ENCODE assay signal across 8 cellular contexts in genomic region chr17:81018044-81018802, GRCh38. TPM values are rescaled to one million over a fixed set of nuclear protein-coding genes. Genes with fewer than 3 reads are reported as not detected.
DNase-seq lines count a peak whose midpoint lies in the region; ATAC-seq and TF ChIP-seq lines count a peak whose summit lies in the region.

No MANE protein-coding gene starts in this region.

- H3K9ac ChIP-seq in mesendoderm (ENCODE audit: low read length), result peak overlapping the region; percentile 10

- H3K4me2 ChIP-seq in mesendoderm (ENCODE audit: low read length), result no peak overlapping the region

- H3K36me3 ChIP-seq in H7 (replicated peaks; ENCODE audit: control insufficient read depth, insufficient read depth, low read length) (no peaks in the 10 kb centered on the region), mesendoderm (ENCODE audit: control insufficient read depth, insufficient read depth, low read length) (no peaks in the 10 kb centered on the region), urinary bladder (ENCODE audit: insufficient read depth) (no peaks in the 10 kb centered on the region)

- H3K27ac Mint-ChIP-seq in dendritic cell treated with granulocyte-macrophage colony-stimulating factor and Interleukin-4, amounts not matched to agents 40 ng/mL and 50 ng/mL, for 4 days, result peak overlapping the region; percentile 89

- no peak overlapping the region for H2AK5ac ChIP-seq in mesendoderm (ENCODE audit: low read length)

- no peak overlapping the region for H4K8ac ChIP-seq in mesendoderm (ENCODE audit: low read depth, low read length)

- intact Hi-C loops in dendritic cell treated with granulocyte-macrophage colony-stimulating factor and Interleukin-4, amounts not matched to agents 40 ng/mL and 50 ng/mL, for 4 days (cut with micrococcal nuclease), result no loop called here

- peak overlapping the region; percentile 40 for H3K56ac ChIP-seq in mesendoderm (ENCODE audit: low read length)

- H3K79me2 ChIP-seq in mesendoderm (ENCODE audit: control insufficient read depth, insufficient read depth, low read length), result no peaks in the 10 kb centered on the region

- no peak overlapping the region for H2BK15ac ChIP-seq in mesendoderm (replicated peaks; ENCODE audit: low read depth)

- CTCF ChIA-PET in AG04449 (lab: Yijun Ruan, JAX), result interaction anchor here (1.0 to 7.8 kb wide), 4 partner anchors 11 to 591 kb away, joined by 3 to 178 read pairs (median 12); no protein-coding TSS in a partner anchor

- H3K23ac ChIP-seq in mesendoderm (ENCODE audit: low read length), result no peak overlapping the region

- H3K36me3 Mint-ChIP-seq in dendritic cell treated with granulocyte-macrophage colony-stimulating factor and Interleukin-4, amounts not matched to agents 40 ng/mL and 50 ng/mL, for 4 days (ENCODE audit: low read depth), result no peaks in the 10 kb centered on the region

- peak overlapping the region; percentile 9 for H3K27ac ChIP-seq in mesendoderm (ENCODE audit: low read depth, low read length)
- H3K27ac ChIP-seq in urinary bladder (ENCODE audit: low read depth), result peak overlapping the region; percentile 90

- no peak overlapping the region for H4K5ac ChIP-seq in mesendoderm (ENCODE audit: low read length)

- POLR2A ChIA-PET in AG04449 (lab: Yijun Ruan, JAX), result no interaction called here

- no peaks in the 10 kb centered on the region for H3K9me3 Mint-ChIP-seq in dendritic cell treated with granulocyte-macrophage colony-stimulating factor and Interleukin-4, amounts not matched to agents 40 ng/mL and 50 ng/mL, for 4 days

- no peak for TF ChIP-seq CTCF in AG04449 (IDR thresholded peaks at IDR 0.05; ENCODE audit: insufficient read depth, low read length, missing control alignments)

- no peaks in the 10 kb centered on the region for H3K79me1 ChIP-seq in mesendoderm (ENCODE audit: low read length)

- no peak overlapping the region for H3K18ac ChIP-seq in mesendoderm (ENCODE audit: low read length)

- peaks cover 34% of the 10 kb centered on the region for H3K4me1 Mint-ChIP-seq in dendritic cell treated with granulocyte-macrophage colony-stimulating factor and Interleukin-4, amounts not matched to agents 40 ng/mL and 50 ng/mL, for 4 days (ENCODE audit: low read depth)

- no peaks in the 10 kb centered on the region for H3K27me3 ChIP-seq in H7 (ENCODE audit: control insufficient read depth, insufficient read depth, low read length)
- H3K27me3 ChIP-seq in mesendoderm (ENCODE audit: insufficient read depth, low read length, poor library complexity), result no peaks in the 10 kb centered on the region

- H3K4me1 ChIP-seq in mesendoderm (ENCODE audit: control insufficient read depth, low read depth, low read length) (no peaks in the 10 kb centered on the region), urinary bladder (ENCODE audit: insufficient read depth) (no peaks in the 10 kb centered on the region)

- WGBS in mesendoderm (ENCODE audit: extremely low coverage, insufficient coverage, low lambda C conversion rate), result no CpG with 5 or more reads among the region's 29 CpGs
- WGBS in urinary bladder, result 8% methylated on average over 29 of the region's 29 CpGs

- no peak for ATAC-seq in HG02885 (IDR thresholded peaks at IDR 0.05; ENCODE audit: poor library complexity, unreplicated experiment)
- ATAC-seq in HG02852 (IDR thresholded peaks at IDR 0.05; ENCODE audit: unreplicated experiment), result no peak

- peaks cover 22% of the 10 kb centered on the region for H3K27me3 Mint-ChIP-seq in dendritic cell treated with granulocyte-macrophage colony-stimulating factor and Interleukin-4, amounts not matched to agents 40 ng/mL and 50 ng/mL, for 4 days

- peak overlapping the region; percentile 75 for H3K4me3 Mint-ChIP-seq in dendritic cell treated with granulocyte-macrophage colony-stimulating factor and Interleukin-4, amounts not matched to agents 40 ng/mL and 50 ng/mL, for 4 days

- H2BK5ac ChIP-seq in mesendoderm (ENCODE audit: low read length), result no peak overlapping the region

- peak overlapping the region; percentile 19 for H3K4me3 ChIP-seq in AG04449 (ENCODE audit: low read depth, low read length)
- no peak overlapping the region for H3K4me3 ChIP-seq in H7 (ENCODE audit: insufficient read depth, low read depth, low read length)
- H3K4me3 ChIP-seq in mesendoderm (ENCODE audit: low read length), result no peak overlapping the region
- peak overlapping the region; percentile 20 for H3K4me3 ChIP-seq in urinary bladder (ENCODE audit: low read depth, low read length)

- no peak overlapping the region for H2BK120ac ChIP-seq in mesendoderm (ENCODE audit: low read depth, low read length)

- no peak overlapping the region for H3K4ac ChIP-seq in mesendoderm (ENCODE audit: low read depth, low read length)

- no peak for DNase-seq in AG04449 (ENCODE audit: low read depth, low spot score)
- DNase-seq in H7, result peak; percentile 42
- peak; percentile 33 for DNase-seq in SHP77 treated with DMSO at 0.1 percent for 48 hours (lab: John Stamatoyannopoulos, UW)
- DNase-seq in mesendoderm, result no peak

RNA-seq across cellular contexts. Expression of gene BAIAP2, which starts 16.7 kb away (rescaled TPM):
- 14.9 and 19.5 TPM in 2 replicates for total RNA-seq in H7 (2014; rRNA removed; shearing (Covaris generic))
- polyA plus RNA-seq in mesendoderm (2013, experiment 1 of 2), result 12.3 TPM
- polyA plus RNA-seq in mesendoderm (2013, experiment 2 of 2), result 11.6 TPM
- total RNA-seq in urinary bladder, result 11.8 TPM
- polyA plus RNA-seq in urinary bladder, result 41.5 TPM

RNA-seq across cellular contexts. Expression of gene CHMP6, which starts 26.6 kb away (rescaled TPM):
- total RNA-seq in H7 (2014; rRNA removed; shearing (Covaris generic)), result 13.0 and 15.0 TPM in 2 replicates
- polyA plus RNA-seq in mesendoderm (2013, experiment 1 of 2), result 11.6 TPM
- polyA plus RNA-seq in mesendoderm (2013, experiment 2 of 2), result 11.8 TPM
- total RNA-seq in urinary bladder, result 13.1 TPM
- polyA plus RNA-seq in urinary bladder, result 36.2 TPM

Comparison
In these comparisons a context has a peak if more than half of its experiments do, and no peak if none do; other contexts are left out.
1. DNase-seq: peak in H7 (single experiment) and SHP77 treated with DMSO at 0.1 percent for 48 hours (single experiment); none in AG04449 (single experiment) and mesendoderm (single experiment).
2. H3K4me3 ChIP-seq: peak in AG04449 (single experiment) and urinary bladder (single experiment); none in H7 (single experiment) and mesendoderm (single experiment).